1 cellular context compared by ENCODE assay signal in the genomic region with DNA sequence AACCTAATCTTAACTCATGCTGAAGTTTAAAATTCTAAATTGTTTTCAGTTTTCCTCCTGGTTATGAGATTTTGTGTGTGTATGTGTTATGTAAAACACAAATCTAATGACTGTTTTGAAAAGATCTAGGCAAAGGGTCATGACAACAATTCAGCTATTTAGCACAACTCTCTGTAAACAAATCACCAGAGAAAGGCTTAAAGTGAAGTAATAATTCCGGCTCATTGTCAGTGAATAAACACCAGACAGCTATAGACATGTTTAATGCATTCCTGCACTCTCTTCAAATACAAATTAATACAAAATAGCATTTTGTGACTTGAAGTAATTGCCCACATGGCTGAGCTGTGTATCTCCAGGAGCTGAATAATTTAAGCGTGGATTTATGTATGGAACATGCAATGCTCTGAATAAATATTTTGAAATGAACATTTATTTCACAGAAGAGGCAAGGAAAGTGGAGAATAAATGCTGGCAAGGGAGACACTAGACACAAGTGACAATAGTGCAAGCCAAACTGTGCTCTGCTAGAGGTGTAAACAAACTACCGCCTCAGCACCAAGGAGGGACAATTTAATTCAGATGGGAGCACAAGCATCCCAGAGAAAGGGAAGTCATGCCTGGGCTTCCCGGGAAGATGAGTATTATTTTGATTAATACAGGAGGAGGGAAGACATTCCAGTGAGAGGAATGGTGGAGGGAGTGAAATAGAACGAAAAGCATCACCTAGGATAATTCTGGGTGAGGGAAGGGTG.
TF ChIP-seq lines count a peak whose summit lies in the region.

No MANE protein-coding gene starts in this region.

TF ChIP-seq in HepG2, 621 proteins besides CTCF, POLR2A, EP300 and RAD21 (continued from another document and continues in another):
- 0 out of 2 replicates have a peak, but pooled peaks have one; percentile 20 for TF ChIP-seq HMG20B (CRISPR knock-in tag; conservative IDR thresholded peaks at IDR 0.05)
- TF ChIP-seq ZBTB7A (CRISPR knock-in tag; IDR thresholded peaks at IDR 0.05), result no peak
- no peak for TF ChIP-seq ZNF781 (CRISPR knock-in tag; IDR thresholded peaks at IDR 0.05; ENCODE audit: borderline replicate concordance, not compliant biosample characterization)
- no peak for TF ChIP-seq ZNF510 (CRISPR knock-in tag; IDR thresholded peaks at IDR 0.05; ENCODE audit: low read depth)
- no peak for TF ChIP-seq TSC22D2 (CRISPR knock-in tag; IDR thresholded peaks at IDR 0.05; ENCODE audit: borderline replicate concordance)
- TF ChIP-seq, protein P1, sequence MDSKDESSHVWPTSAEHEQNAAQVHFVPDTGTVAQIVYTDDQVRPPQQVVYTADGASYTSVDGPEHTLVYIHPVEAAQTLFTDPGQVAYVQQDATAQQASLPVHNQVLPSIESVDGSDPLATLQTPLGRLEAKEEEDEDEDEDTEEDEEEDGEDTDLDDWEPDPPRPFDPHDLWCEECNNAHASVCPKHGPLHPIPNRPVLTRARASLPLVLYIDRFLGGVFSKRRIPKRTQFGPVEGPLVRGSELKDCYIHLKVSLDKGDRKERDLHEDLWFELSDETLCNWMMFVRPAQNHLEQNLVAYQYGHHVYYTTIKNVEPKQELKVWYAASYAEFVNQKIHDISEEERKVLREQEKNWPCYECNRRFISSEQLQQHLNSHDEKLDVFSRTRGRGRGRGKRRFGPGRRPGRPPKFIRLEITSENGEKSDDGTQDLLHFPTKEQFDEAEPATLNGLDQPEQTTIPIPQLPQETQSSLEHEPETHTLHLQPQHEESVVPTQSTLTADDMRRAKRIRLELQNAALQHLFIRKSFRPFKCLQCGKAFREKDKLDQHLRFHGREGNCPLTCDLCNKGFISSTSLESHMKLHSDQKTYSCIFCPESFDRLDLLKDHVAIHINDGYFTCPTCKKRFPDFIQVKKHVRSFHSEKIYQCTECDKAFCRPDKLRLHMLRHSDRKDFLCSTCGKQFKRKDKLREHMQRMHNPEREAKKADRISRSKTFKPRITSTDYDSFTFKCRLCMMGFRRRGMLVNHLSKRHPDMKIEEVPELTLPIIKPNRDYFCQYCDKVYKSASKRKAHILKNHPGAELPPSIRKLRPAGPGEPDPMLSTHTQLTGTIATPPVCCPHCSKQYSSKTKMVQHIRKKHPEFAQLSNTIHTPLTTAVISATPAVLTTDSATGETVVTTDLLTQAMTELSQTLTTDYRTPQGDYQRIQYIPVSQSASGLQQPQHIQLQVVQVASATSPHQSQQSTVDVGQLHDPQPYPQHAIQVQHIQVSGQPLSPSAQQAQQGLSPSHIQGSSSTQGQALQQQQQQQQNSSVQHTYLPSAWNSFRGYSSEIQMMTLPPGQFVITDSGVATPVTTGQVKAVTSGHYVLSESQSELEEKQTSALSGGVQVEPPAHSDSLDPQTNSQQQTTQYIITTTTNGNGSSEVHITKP (CRISPR knock-in tag; IDR thresholded peaks at IDR 0.05; ENCODE audit: low read depth), result no peak
- TF ChIP-seq ZNF713 (CRISPR knock-in tag; IDR thresholded peaks at IDR 0.05), result no peak
- TF ChIP-seq HNRNPH1 (optimal IDR thresholded peaks at IDR 0.05; ENCODE audit: low read depth, low read length), result no peak
- TF ChIP-seq ZNF546 (CRISPR knock-in tag; conservative IDR thresholded peaks at IDR 0.05), result no peak
- no peak for TF ChIP-seq MBNL3 (CRISPR knock-in tag; conservative IDR thresholded peaks at IDR 0.05)
- no peak for TF ChIP-seq MAFG (CRISPR knock-in tag; IDR thresholded peaks at IDR 0.05)
- TF ChIP-seq, protein P2, sequence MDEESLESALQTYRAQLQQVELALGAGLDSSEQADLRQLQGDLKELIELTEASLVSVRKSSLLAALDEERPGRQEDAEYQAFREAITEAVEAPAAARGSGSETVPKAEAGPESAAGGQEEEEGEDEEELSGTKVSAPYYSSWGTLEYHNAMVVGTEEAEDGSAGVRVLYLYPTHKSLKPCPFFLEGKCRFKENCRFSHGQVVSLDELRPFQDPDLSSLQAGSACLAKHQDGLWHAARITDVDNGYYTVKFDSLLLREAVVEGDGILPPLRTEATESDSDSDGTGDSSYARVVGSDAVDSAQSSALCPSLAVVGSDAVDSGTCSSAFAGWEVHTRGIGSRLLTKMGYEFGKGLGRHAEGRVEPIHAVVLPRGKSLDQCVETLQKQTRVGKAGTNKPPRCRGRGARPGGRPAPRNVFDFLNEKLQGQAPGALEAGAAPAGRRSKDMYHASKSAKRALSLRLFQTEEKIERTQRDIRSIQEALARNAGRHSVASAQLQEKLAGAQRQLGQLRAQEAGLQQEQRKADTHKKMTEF (CRISPR knock-in tag; IDR thresholded peaks at IDR 0.05), result 0 out of 2 replicates have a peak, but pooled peaks have one; percentile 25
- TF ChIP-seq PITX1 (CRISPR knock-in tag; IDR thresholded peaks at IDR 0.05), result no peak
- TF ChIP-seq CEBPG (CRISPR knock-in tag; IDR thresholded peaks at IDR 0.05), result peak; percentile 42; the same call in 1 of the 2 replicates
- TF ChIP-seq CREB1 (IDR thresholded peaks at IDR 0.05), result no peak
- TF ChIP-seq CREB1 (CRISPR knock-in tag; IDR thresholded peaks at IDR 0.05), result peak; percentile 58
- TF ChIP-seq, protein P3, sequence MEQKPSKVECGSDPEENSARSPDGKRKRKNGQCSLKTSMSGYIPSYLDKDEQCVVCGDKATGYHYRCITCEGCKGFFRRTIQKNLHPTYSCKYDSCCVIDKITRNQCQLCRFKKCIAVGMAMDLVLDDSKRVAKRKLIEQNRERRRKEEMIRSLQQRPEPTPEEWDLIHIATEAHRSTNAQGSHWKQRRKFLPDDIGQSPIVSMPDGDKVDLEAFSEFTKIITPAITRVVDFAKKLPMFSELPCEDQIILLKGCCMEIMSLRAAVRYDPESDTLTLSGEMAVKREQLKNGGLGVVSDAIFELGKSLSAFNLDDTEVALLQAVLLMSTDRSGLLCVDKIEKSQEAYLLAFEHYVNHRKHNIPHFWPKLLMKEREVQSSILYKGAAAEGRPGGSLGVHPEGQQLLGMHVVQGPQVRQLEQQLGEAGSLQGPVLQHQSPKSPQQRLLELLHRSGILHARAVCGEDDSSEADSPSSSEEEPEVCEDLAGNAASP (CRISPR knock-in tag; IDR thresholded peaks at IDR 0.05; ENCODE audit: borderline replicate concordance), result 0 out of 2 replicates have a peak, but pooled peaks have one; percentile 34
- no peak for TF ChIP-seq MTF1 (CRISPR knock-in tag; IDR thresholded peaks at IDR 0.05)
- TF ChIP-seq ASH2L (IDR thresholded peaks at IDR 0.05; ENCODE audit: insufficient read length, low read depth, low read length), result no peak
- no peak for TF ChIP-seq GTF3A (CRISPR knock-in tag; conservative IDR thresholded peaks at IDR 0.05)
- TF ChIP-seq SIN3B (IDR thresholded peaks at IDR 0.05; ENCODE audit: low read length), result no peak
- peak; percentile 55; the same call in 1 of the 2 replicates for TF ChIP-seq FOXP1 (IDR thresholded peaks at IDR 0.05)
- TF ChIP-seq FOXP1 (CRISPR knock-in tag; IDR thresholded peaks at IDR 0.05), result peak; percentile 88
- TF ChIP-seq ZNF761 (CRISPR knock-in tag; conservative IDR thresholded peaks at IDR 0.05), result no peak
- TF ChIP-seq CCDC6 (CRISPR knock-in tag; IDR thresholded peaks at IDR 0.05), result no peak
- no peak for TF ChIP-seq MYC (CRISPR knock-in tag; IDR thresholded peaks at IDR 0.05; ENCODE audit: borderline replicate concordance)
- TF ChIP-seq RXRB (CRISPR knock-in tag; IDR thresholded peaks at IDR 0.05; ENCODE audit: borderline replicate concordance), result peak; percentile 96
- TF ChIP-seq SKI (IDR thresholded peaks at IDR 0.05; ENCODE audit: partially characterized antibody), result no peak
- TF ChIP-seq ZSCAN31 (CRISPR knock-in tag; IDR thresholded peaks at IDR 0.05; ENCODE audit: low read depth), result no peak
- TF ChIP-seq NR1H2 (CRISPR knock-in tag; IDR thresholded peaks at IDR 0.05; ENCODE audit: borderline replicate concordance, low read depth), result no peak
- no peak for TF ChIP-seq ZNF777 (CRISPR knock-in tag; IDR thresholded peaks at IDR 0.05)
- no peak for TF ChIP-seq NFE2L1 (CRISPR knock-in tag; IDR thresholded peaks at IDR 0.05; ENCODE audit: borderline replicate concordance)
- peak; percentile 71 for TF ChIP-seq FOXA3 (CRISPR knock-in tag; IDR thresholded peaks at IDR 0.05)
- no peak for TF ChIP-seq ZNF282 (IDR thresholded peaks at IDR 0.05; ENCODE audit: partially characterized antibody)
- TF ChIP-seq, protein P4, sequence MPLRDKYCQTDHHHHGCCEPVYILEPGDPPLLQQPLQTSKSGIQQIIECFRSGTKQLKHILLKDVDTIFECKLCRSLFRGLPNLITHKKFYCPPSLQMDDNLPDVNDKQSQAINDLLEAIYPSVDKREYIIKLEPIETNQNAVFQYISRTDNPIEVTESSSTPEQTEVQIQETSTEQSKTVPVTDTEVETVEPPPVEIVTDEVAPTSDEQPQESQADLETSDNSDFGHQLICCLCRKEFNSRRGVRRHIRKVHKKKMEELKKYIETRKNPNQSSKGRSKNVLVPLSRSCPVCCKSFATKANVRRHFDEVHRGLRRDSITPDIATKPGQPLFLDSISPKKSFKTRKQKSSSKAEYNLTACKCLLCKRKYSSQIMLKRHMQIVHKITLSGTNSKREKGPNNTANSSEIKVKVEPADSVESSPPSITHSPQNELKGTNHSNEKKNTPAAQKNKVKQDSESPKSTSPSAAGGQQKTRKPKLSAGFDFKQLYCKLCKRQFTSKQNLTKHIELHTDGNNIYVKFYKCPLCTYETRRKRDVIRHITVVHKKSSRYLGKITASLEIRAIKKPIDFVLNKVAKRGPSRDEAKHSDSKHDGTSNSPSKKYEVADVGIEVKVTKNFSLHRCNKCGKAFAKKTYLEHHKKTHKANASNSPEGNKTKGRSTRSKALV (CRISPR knock-in tag; IDR thresholded peaks at IDR 0.05), result no peak
- no peak for TF ChIP-seq ZNF225 (CRISPR knock-in tag; IDR thresholded peaks at IDR 0.05)
- no peak for TF ChIP-seq SOX6 (IDR thresholded peaks at IDR 0.05)
- TF ChIP-seq SOX6 (CRISPR knock-in tag; IDR thresholded peaks at IDR 0.05), result peak; percentile 50; the same call in 1 of the 2 replicates
- TF ChIP-seq, protein P5, sequence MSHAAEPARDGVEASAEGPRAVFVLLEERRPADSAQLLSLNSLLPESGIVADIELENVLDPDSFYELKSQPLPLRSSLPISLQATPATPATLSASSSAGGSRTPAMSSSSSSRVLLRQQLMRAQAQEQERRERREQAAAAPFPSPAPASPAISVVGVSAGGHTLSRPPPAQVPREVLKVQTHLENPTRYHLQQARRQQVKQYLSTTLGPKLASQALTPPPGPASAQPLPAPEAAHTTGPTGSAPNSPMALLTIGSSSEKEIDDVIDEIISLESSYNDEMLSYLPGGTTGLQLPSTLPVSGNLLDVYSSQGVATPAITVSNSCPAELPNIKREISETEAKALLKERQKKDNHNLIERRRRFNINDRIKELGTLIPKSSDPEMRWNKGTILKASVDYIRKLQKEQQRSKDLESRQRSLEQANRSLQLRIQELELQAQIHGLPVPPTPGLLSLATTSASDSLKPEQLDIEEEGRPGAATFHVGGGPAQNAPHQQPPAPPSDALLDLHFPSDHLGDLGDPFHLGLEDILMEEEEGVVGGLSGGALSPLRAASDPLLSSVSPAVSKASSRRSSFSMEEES (CRISPR knock-in tag; IDR thresholded peaks at IDR 0.05), result no peak
- peak; percentile 39; the same call in 1 of the 2 replicates for TF ChIP-seq FOXO1 (CRISPR knock-in tag; IDR thresholded peaks at IDR 0.05)
- no peak for TF ChIP-seq ZNF766 (CRISPR knock-in tag; IDR thresholded peaks at IDR 0.05; ENCODE audit: borderline replicate concordance)
- TF ChIP-seq ZNF317 (CRISPR knock-in tag; IDR thresholded peaks at IDR 0.05), result no peak
- TF ChIP-seq NFATC3 (CRISPR knock-in tag; IDR thresholded peaks at IDR 0.05), result no peak
- TF ChIP-seq, protein P6, sequence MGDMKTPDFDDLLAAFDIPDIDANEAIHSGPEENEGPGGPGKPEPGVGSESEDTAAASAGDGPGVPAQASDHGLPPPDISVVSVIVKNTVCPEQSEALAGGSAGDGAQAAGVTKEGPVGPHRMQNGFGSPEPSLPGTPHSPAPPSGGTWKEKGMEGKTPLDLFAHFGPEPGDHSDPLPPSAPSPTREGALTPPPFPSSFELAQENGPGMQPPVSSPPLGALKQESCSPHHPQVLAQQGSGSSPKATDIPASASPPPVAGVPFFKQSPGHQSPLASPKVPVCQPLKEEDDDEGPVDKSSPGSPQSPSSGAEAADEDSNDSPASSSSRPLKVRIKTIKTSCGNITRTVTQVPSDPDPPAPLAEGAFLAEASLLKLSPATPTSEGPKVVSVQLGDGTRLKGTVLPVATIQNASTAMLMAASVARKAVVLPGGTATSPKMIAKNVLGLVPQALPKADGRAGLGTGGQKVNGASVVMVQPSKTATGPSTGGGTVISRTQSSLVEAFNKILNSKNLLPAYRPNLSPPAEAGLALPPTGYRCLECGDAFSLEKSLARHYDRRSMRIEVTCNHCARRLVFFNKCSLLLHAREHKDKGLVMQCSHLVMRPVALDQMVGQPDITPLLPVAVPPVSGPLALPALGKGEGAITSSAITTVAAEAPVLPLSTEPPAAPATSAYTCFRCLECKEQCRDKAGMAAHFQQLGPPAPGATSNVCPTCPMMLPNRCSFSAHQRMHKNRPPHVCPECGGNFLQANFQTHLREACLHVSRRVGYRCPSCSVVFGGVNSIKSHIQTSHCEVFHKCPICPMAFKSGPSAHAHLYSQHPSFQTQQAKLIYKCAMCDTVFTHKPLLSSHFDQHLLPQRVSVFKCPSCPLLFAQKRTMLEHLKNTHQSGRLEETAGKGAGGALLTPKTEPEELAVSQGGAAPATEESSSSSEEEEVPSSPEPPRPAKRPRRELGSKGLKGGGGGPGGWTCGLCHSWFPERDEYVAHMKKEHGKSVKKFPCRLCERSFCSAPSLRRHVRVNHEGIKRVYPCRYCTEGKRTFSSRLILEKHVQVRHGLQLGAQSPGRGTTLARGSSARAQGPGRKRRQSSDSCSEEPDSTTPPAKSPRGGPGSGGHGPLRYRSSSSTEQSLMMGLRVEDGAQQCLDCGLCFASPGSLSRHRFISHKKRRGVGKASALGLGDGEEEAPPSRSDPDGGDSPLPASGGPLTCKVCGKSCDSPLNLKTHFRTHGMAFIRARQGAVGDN (CRISPR knock-in tag; IDR thresholded peaks at IDR 0.05), result no peak
- TF ChIP-seq CENPT (CRISPR knock-in tag; IDR thresholded peaks at IDR 0.05; ENCODE audit: low read depth), result no peak
- TF ChIP-seq, protein P7, sequence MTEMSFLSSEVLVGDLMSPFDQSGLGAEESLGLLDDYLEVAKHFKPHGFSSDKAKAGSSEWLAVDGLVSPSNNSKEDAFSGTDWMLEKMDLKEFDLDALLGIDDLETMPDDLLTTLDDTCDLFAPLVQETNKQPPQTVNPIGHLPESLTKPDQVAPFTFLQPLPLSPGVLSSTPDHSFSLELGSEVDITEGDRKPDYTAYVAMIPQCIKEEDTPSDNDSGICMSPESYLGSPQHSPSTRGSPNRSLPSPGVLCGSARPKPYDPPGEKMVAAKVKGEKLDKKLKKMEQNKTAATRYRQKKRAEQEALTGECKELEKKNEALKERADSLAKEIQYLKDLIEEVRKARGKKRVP (CRISPR knock-in tag; IDR thresholded peaks at IDR 0.05), result no peak
- TF ChIP-seq, protein P8, sequence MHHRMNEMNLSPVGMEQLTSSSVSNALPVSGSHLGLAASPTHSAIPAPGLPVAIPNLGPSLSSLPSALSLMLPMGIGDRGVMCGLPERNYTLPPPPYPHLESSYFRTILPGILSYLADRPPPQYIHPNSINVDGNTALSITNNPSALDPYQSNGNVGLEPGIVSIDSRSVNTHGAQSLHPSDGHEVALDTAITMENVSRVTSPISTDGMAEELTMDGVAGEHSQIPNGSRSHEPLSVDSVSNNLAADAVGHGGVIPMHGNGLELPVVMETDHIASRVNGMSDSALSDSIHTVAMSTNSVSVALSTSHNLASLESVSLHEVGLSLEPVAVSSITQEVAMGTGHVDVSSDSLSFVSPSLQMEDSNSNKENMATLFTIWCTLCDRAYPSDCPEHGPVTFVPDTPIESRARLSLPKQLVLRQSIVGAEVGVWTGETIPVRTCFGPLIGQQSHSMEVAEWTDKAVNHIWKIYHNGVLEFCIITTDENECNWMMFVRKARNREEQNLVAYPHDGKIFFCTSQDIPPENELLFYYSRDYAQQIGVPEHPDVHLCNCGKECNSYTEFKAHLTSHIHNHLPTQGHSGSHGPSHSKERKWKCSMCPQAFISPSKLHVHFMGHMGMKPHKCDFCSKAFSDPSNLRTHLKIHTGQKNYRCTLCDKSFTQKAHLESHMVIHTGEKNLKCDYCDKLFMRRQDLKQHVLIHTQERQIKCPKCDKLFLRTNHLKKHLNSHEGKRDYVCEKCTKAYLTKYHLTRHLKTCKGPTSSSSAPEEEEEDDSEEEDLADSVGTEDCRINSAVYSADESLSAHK (CRISPR knock-in tag; IDR thresholded peaks at IDR 0.05; ENCODE audit: borderline replicate concordance), result no peak
